8 cellular contexts compared by ENCODE assay signal in the genomic region with DNA sequence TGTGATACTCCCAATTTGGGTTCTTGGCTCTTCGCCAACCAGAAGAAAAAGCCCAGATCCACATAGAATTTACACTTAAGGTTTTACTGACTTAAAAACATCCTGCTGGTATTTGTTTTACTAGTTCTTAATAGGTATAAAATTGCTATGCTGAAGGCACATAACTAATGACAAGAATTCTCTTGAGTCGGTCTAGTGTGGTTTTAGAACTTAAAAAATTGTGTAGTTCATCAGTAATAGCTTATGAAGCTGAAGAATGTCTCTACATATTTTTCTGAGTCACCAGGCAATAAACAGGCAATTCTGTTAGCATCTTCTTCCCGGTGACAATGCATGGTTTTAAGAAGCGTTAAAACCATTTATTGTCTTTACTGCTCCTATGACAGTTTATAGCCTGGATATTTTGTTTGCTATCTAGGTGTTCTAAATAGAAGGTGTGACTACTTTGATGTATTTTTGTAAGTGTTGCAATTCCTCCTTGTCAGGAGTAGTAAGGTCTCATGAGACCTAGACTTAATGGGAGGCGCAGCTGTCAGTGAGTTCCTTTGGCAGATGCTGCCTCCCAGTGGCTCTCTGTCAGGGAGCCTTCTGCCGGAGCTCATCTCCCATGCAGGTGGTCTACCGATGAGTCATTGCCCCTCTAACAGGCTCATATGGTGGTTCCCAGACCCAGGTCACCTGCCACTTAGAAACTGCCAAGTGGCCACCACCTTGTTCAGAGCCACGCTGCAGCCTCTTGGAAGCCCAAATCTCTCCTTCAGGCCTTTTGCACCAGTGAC.
DNase-seq lines count a peak whose midpoint lies in the region; ATAC-seq and TF ChIP-seq lines count a peak whose summit lies in the region.

No MANE protein-coding gene starts in this region.

- H3K36me3 ChIP-seq in BE2C: no peaks in the 10 kb centered on the region
- no peaks in the 10 kb centered on the region for H3K36me3 ChIP-seq in HCT116 (ENCODE audit: control insufficient read depth in 1 of 2, insufficient read depth in 2 of 2, low read length in 2 of 2)

- peak; percentile 41 for TF ChIP-seq RAD21 in HCT116 (IDR thresholded peaks at IDR 0.05; ENCODE audit: low read depth)

- no peak overlapping the region for H3K4me3 ChIP-seq in BE2C (ENCODE audit: low read depth, low read length)
- H3K4me3 ChIP-seq in HCT116 (replicated peaks in 1 of 2; ENCODE audit: low read depth in 1 of 2, low read length in 2 of 2): no peak overlapping the region

- H3K27ac ChIP-seq in HCT116 (ENCODE audit: low read depth, low read length): no peak overlapping the region

- H3K9me3 ChIP-seq in BE2C (no peaks in the 10 kb centered on the region), HCT116 (ENCODE audit: control insufficient read depth in 1 of 2, insufficient read depth in 1 of 2, low read depth in 1 of 2, low read length in 2 of 2) (no peaks in the 10 kb centered on the region)

- H3K27me3 ChIP-seq in BE2C (no peaks in the 10 kb centered on the region), HCT116 (ENCODE audit: insufficient read depth, low read length) (peaks cover 49% of the 10 kb centered on the region)

- H2AFZ ChIP-seq in HCT116 (ENCODE audit: low read depth, low read length, poor library complexity, severe bottlenecking): no peak overlapping the region

- no TSS peak for BruUV-seq in HCT116 (replicated peaks; lab: Mats Ljungman, UMichigan)

- no peak for TF ChIP-seq POLR2A in HCT116 (IDR thresholded peaks at IDR 0.05; ENCODE audit: borderline replicate concordance, extremely low read depth, insufficient read depth, insufficient read length)

- CTCF ChIA-PET in HCT116 (lab: Charles Lee): interaction anchor here (0.8 kb wide), 1 partner anchor 464 kb away, joined by 7 read pairs; no protein-coding TSS in a partner anchor
- CTCF ChIA-PET in GM10248 (lab: Yijun Ruan, JAX): interaction anchor here (1.1 to 1.9 kb wide), 2 partner anchors 462 to 464 kb away, joined by 3 to 7 read pairs; no protein-coding TSS in a partner anchor

- H3K79me2 ChIP-seq in HCT116 (ENCODE audit: insufficient read depth, low read length): no peaks in the 10 kb centered on the region

- RAD21 ChIA-PET in HCT116 (lab: Charles Lee; ENCODE audit: low non-redundant PET in 1 of 2, low total read pairs in 2 of 2, uncharacterized antibody in 2 of 2, unreplicated experiment in 2 of 2): no interaction called here

- POLR2A ChIA-PET in HCT116 (lab: Charles Lee): no interaction called here
- POLR2A ChIA-PET in GM10248 (lab: Yijun Ruan, JAX): no interaction called here

- H3K4me2 ChIP-seq in HCT116 (ENCODE audit: low read length): no peak overlapping the region

- intact Hi-C loops in HCT116 (cut with micrococcal nuclease): no loop called here

- no peaks in the 10 kb centered on the region for H3K9me2 ChIP-seq in HCT116 (ENCODE audit: insufficient read depth)

- H4K20me1 ChIP-seq in HCT116 (ENCODE audit: insufficient read depth): no peaks in the 10 kb centered on the region

- in situ Hi-C loops in SK-MEL-5 (cut with HindIII; ENCODE audit: low pct_unique_long_range_greater_than_20kb, low sequenced_read_pairs): no loop called here

- TF ChIP-seq CTCF in BE2C (IDR thresholded peaks at IDR 0.05; ENCODE audit: low read depth, low read length) (peak; percentile 74), HCT116 (IDR thresholded peaks at IDR 0.05 in 2 of 3, conservative IDR thresholded peaks at IDR 0.05 in 1 of 3; ENCODE audit: borderline replicate concordance in 1 of 3, insufficient read depth in 1 of 3, low read depth in 2 of 3, low read length in 2 of 3) (peak in 2 of 3 experiments; percentile 14 to 35; a peak in 3 of 6 replicates), GM10248 (IDR thresholded peaks at IDR 0.05; ENCODE audit: control extremely low read depth, extremely low read depth, low read depth, missing control alignments) (no peak)

- ATAC-seq in HCT116 (peak; percentile 55; the same call in 1 of the 2 replicates), left lobe of liver (no peak), GM21526 (IDR thresholded peaks at IDR 0.05; ENCODE audit: low FRiP score, unreplicated experiment) (no peak)

- H3K9ac ChIP-seq in HCT116 (ENCODE audit: low read length): no peak overlapping the region

- DNase-seq in BE2C: peak; percentile 67
- no peak for DNase-seq in HCT116 (ENCODE audit: low read depth, low spot score)
- peak; percentile 47 for DNase-seq in SK-MEL-5 (ENCODE audit: low read depth, low spot score)
- DNase-seq in iPS DF 4.7 (ENCODE audit: extremely low read depth, low spot score): peak; percentile 46
- no peak for DNase-seq in DMS114 treated with DMSO at 0.1 percent for 48 hours (lab: John Stamatoyannopoulos, UW; ENCODE audit: unreplicated experiment)
- no peak for DNase-seq in left lobe of liver (ENCODE audit: low spot score)
- DNase-seq in GM10248 (ENCODE audit: extremely low spot score): no peak

- no peaks in the 10 kb centered on the region for H3K4me1 ChIP-seq in BE2C
- H3K4me1 ChIP-seq in HCT116 (ENCODE audit: control insufficient read depth in 1 of 2, insufficient read depth in 2 of 2, low read length in 2 of 2): no peaks in the 10 kb centered on the region

TF ChIP-seq in HCT116, 20 proteins besides CTCF, POLR2A, EP300 and RAD21:
- TF ChIP-seq CBX3 (IDR thresholded peaks at IDR 0.05; ENCODE audit: low read depth) (no peak), FOSL1 (IDR thresholded peaks at IDR 0.05; ENCODE audit: low read depth) (no peak), JUND (IDR thresholded peaks at IDR 0.05) (no peak), EZH2phosphoT487 (IDR thresholded peaks at IDR 0.05; ENCODE audit: borderline replicate concordance) (no peak), EZH2 (IDR thresholded peaks at IDR 0.05) (no peak), SIN3A (IDR thresholded peaks at IDR 0.05; ENCODE audit: low read depth) (no peak), CEBPB (IDR thresholded peaks at IDR 0.05; ENCODE audit: low read depth) (no peak), ZFX (IDR thresholded peaks at IDR 0.05) (no peak), EGR1 (IDR thresholded peaks at IDR 0.05; ENCODE audit: low read depth) (no peak), SRF (IDR thresholded peaks at IDR 0.05; ENCODE audit: low read depth) (no peak), POLR2AphosphoS5 (IDR thresholded peaks at IDR 0.05; ENCODE audit: low read depth, low read length) (no peak), ELF1 (IDR thresholded peaks at IDR 0.05; ENCODE audit: borderline replicate concordance, low read depth) (no peak)
- TF ChIP-seq, protein P1, sequence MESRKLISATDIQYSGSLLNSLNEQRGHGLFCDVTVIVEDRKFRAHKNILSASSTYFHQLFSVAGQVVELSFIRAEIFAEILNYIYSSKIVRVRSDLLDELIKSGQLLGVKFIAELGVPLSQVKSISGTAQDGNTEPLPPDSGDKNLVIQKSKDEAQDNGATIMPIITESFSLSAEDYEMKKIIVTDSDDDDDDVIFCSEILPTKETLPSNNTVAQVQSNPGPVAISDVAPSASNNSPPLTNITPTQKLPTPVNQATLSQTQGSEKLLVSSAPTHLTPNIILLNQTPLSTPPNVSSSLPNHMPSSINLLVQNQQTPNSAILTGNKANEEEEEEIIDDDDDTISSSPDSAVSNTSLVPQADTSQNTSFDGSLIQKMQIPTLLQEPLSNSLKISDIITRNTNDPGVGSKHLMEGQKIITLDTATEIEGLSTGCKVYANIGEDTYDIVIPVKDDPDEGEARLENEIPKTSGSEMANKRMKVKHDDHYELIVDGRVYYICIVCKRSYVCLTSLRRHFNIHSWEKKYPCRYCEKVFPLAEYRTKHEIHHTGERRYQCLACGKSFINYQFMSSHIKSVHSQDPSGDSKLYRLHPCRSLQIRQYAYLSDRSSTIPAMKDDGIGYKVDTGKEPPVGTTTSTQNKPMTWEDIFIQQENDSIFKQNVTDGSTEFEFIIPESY (IDR thresholded peaks at IDR 0.05; ENCODE audit: extremely low read depth, insufficient replicate concordance, low read length): no peak
- TF ChIP-seq, protein P2, sequence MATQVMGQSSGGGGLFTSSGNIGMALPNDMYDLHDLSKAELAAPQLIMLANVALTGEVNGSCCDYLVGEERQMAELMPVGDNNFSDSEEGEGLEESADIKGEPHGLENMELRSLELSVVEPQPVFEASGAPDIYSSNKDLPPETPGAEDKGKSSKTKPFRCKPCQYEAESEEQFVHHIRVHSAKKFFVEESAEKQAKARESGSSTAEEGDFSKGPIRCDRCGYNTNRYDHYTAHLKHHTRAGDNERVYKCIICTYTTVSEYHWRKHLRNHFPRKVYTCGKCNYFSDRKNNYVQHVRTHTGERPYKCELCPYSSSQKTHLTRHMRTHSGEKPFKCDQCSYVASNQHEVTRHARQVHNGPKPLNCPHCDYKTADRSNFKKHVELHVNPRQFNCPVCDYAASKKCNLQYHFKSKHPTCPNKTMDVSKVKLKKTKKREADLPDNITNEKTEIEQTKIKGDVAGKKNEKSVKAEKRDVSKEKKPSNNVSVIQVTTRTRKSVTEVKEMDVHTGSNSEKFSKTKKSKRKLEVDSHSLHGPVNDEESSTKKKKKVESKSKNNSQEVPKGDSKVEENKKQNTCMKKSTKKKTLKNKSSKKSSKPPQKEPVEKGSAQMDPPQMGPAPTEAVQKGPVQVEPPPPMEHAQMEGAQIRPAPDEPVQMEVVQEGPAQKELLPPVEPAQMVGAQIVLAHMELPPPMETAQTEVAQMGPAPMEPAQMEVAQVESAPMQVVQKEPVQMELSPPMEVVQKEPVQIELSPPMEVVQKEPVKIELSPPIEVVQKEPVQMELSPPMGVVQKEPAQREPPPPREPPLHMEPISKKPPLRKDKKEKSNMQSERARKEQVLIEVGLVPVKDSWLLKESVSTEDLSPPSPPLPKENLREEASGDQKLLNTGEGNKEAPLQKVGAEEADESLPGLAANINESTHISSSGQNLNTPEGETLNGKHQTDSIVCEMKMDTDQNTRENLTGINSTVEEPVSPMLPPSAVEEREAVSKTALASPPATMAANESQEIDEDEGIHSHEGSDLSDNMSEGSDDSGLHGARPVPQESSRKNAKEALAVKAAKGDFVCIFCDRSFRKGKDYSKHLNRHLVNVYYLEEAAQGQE (IDR thresholded peaks at IDR 0.05; ENCODE audit: low read depth): no peak
- TF ChIP-seq, protein P3, sequence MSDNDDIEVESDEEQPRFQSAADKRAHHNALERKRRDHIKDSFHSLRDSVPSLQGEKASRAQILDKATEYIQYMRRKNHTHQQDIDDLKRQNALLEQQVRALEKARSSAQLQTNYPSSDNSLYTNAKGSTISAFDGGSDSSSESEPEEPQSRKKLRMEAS (IDR thresholded peaks at IDR 0.05): no peak

Comparison
In these comparisons a context has a peak if more than half of its experiments do, and no peak if none do; other contexts are left out.
1. DNase-seq: peak in BE2C (single experiment), SK-MEL-5 (single experiment) and iPS DF 4.7 (single experiment); none in HCT116 (single experiment), DMS114 treated with DMSO at 0.1 percent for 48 hours (single experiment), left lobe of liver (single experiment) and GM10248 (single experiment).